ENCODE assay signal across 1 cellular context in the genomic region with DNA sequence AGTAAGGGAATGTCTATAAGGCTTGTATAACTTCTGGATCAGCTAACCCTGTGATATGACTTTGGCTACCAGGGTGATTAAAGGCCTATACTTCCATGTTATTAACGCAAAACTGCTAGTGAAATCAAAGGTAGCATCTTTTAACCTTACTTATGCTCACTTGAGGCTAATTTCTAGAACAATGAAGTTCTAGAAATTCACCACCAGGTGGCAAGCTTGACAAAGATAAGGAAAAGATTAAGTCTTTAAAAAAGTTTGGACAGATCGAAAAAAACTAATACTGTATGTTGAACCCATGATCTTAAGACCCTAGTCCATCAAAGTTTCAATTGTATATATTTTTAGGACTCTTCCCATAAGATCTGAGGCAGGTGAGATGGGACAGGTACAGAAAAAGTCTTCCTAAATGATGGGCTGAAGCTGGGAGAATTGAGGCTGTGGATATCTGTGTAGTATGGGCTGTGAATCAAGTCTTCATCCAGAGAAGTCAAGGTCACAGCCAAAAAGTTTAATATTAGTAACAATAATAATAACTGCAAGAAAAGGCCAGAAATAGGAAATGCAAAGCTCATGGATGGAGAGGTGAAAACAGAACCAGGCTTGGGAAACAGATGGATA.
TF ChIP-seq lines count a peak whose summit lies in the region.

No MANE protein-coding gene starts in this region.

TF ChIP-seq in H1, 55 proteins besides CTCF, POLR2A, EP300 and RAD21:
- TF ChIP-seq TCF12 (IDR thresholded peaks at IDR 0.05; ENCODE audit: low read depth, low read length), result no peak
- TF ChIP-seq SIX5 (IDR thresholded peaks at IDR 0.05; ENCODE audit: low read depth, low read length), result no peak
- no peak for TF ChIP-seq JUN (IDR thresholded peaks at IDR 0.05; ENCODE audit: low read depth, low read length)
- no peak for TF ChIP-seq HDAC2 (IDR thresholded peaks at IDR 0.05; ENCODE audit: borderline replicate concordance in 1 of 2, low read depth in 2 of 2, low read length in 2 of 2)
- no peak for TF ChIP-seq BCL11A (IDR thresholded peaks at IDR 0.05; ENCODE audit: low read depth in 2 of 2, low read length in 2 of 2)
- TF ChIP-seq ZNF274 (IDR thresholded peaks at IDR 0.05; ENCODE audit: borderline replicate concordance, extremely low read depth, low read length), result no peak
- TF ChIP-seq TAF1 (IDR thresholded peaks at IDR 0.05; ENCODE audit: low read depth, low read length), result no peak
- TF ChIP-seq SP2 (IDR thresholded peaks at IDR 0.05; ENCODE audit: low read length), result no peak
- TF ChIP-seq PHF8 (conservative IDR thresholded peaks at IDR 0.05; ENCODE audit: low read depth, low read length), result no peak
- no peak for TF ChIP-seq KDM1A (IDR thresholded peaks at IDR 0.05; ENCODE audit: borderline replicate concordance, low read length)
- TF ChIP-seq SRF (IDR thresholded peaks at IDR 0.05; ENCODE audit: low read depth, low read length), result no peak
- no peak for TF ChIP-seq CBX8 (IDR thresholded peaks at IDR 0.05; ENCODE audit: borderline replicate concordance, low read depth, low read length)
- TF ChIP-seq POLR2AphosphoS5 (IDR thresholded peaks at IDR 0.05; ENCODE audit: low read depth, low read length), result no peak
- no peak for TF ChIP-seq RXRA (IDR thresholded peaks at IDR 0.05; ENCODE audit: insufficient read depth, low read depth, low read length)
- TF ChIP-seq NRF1 (IDR thresholded peaks at IDR 0.05; ENCODE audit: low read depth, low read length), result no peak
- no peak for TF ChIP-seq POU5F1 (IDR thresholded peaks at IDR 0.05; ENCODE audit: low read depth, low read length)
- TF ChIP-seq, protein P1, sequence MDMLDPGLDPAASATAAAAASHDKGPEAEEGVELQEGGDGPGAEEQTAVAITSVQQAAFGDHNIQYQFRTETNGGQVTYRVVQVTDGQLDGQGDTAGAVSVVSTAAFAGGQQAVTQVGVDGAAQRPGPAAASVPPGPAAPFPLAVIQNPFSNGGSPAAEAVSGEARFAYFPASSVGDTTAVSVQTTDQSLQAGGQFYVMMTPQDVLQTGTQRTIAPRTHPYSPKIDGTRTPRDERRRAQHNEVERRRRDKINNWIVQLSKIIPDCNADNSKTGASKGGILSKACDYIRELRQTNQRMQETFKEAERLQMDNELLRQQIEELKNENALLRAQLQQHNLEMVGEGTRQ (IDR thresholded peaks at IDR 0.05; ENCODE audit: low read length), result no peak
TF ChIP-seq in H1: peak in this region for 0.
